Comparison of ENCODE assay signal across 12 cellular contexts in genomic region chr16:85381738-85382592, GRCh38.
DNase-seq lines count a peak whose midpoint lies in the region; ATAC-seq and TF ChIP-seq lines count a peak whose summit lies in the region.
"Had no signal": no experiment of that assay in that cellular context is flagged by ENCODE, and none has a peak within 500 bp of the region (broad histone marks: within the 10 kb centered on the region; RNA-seq: fewer than 3 reads in every experiment).

No MANE protein-coding gene starts in this region.

- H3K27me3 Mint-ChIP-seq in endodermal cell (ENCODE audit: insufficient read depth), result no peaks in the 10 kb centered on the region

- H3K9me3 Mint-ChIP-seq in endodermal cell, result no peaks in the 10 kb centered on the region
- H3K9me3 Mint-ChIP-seq in activated naive CD4-positive, alpha-beta T cell treated with anti-CD3 and anti-CD28 coated beads, Interleukin-2, amount 50 U/mL, for 72 hours, result peaks cover 3 to 4% of the 10 kb centered on the region in 2 donors

- H3K9me3 ChIP-seq in endodermal cell (ENCODE audit: control insufficient read depth, low read length) (no peaks in the 10 kb centered on the region), mesodermal cell (ENCODE audit: control insufficient read depth, low read length) (no peaks in the 10 kb centered on the region)

- H3K4me1 ChIP-seq in endodermal cell (ENCODE audit: control insufficient read depth, insufficient read depth, low read length), result peaks cover 9% of the 10 kb centered on the region
- peaks cover 41% of the 10 kb centered on the region for H3K4me1 ChIP-seq in mesodermal cell (ENCODE audit: control insufficient read depth, insufficient read depth, low read length, poor library complexity, severe bottlenecking)

- H3K4me3 ChIP-seq in endodermal cell (ENCODE audit: low read length), result no peak overlapping the region
- H3K4me3 ChIP-seq in mesodermal cell (ENCODE audit: extremely low read depth, insufficient read depth, low read length, poor library complexity, severe bottlenecking), result no peak overlapping the region
- H3K4me3 ChIP-seq: SK-N-MC had no signal

- no peak for ATAC-seq in HG03442 (IDR thresholded peaks at IDR 0.05; ENCODE audit: unreplicated experiment)
- no peak for ATAC-seq in activated naive CD4-positive, alpha-beta T cell treated with anti-CD3 and anti-CD28 coated beads, Interleukin-2, amount 50 U/mL, for 72 hours

- H3K27ac Mint-ChIP-seq in endodermal cell, result peak overlapping the region; percentile 66
- H3K27ac Mint-ChIP-seq in activated naive CD4-positive, alpha-beta T cell treated with anti-CD3 and anti-CD28 coated beads, Interleukin-2, amount 50 U/mL, for 72 hours, result no peak overlapping the region
- H3K27ac Mint-ChIP-seq: activated CD4-positive, alpha-beta T cell treated with anti-CD3 and anti-CD28 coated beads, Interleukin-2, amount 10 ng/mL, durations not matched to agents 24 days and 14 days had no signal

- H3K27ac ChIP-seq in endodermal cell (ENCODE audit: low read depth, low read length), result peak overlapping the region; percentile 70
- H3K27ac ChIP-seq in mesodermal cell (ENCODE audit: low read depth, low read length, severe bottlenecking), result peak overlapping the region; percentile 88
- H3K27ac ChIP-seq: C4-2B, SK-N-MC had no signal

- H3K9ac ChIP-seq in endodermal cell (ENCODE audit: extremely low read depth, low read length, poor library complexity, severe bottlenecking), result no peak overlapping the region

- 65 to 73% methylated on average over 16 to 26 of the region's 26 CpGs for WGBS in endodermal cell (ENCODE audit: insufficient coverage in 1 of 2, insufficient read length in 1 of 2), 2 experiments
- WGBS in mesodermal cell (ENCODE audit: insufficient coverage in 2 of 2), 2 experiments, result 37 to 42% methylated on average over 22 to 24 of the region's 26 CpGs

- H3K27me3 ChIP-seq in endodermal cell (ENCODE audit: control insufficient read depth, insufficient read depth, low read length, poor library complexity, severe bottlenecking), result no peaks in the 10 kb centered on the region

- no peak overlapping the region for H3K4me3 Mint-ChIP-seq in endodermal cell
- H3K4me3 Mint-ChIP-seq: activated CD4-positive, alpha-beta T cell treated with anti-CD3 and anti-CD28 coated beads, Interleukin-2, amount 10 ng/mL, durations not matched to agents 24 days and 14 days had no signal

- H3K36me3 Mint-ChIP-seq in endodermal cell (ENCODE audit: low read depth), result no peaks in the 10 kb centered on the region
- H3K36me3 Mint-ChIP-seq in activated naive CD4-positive, alpha-beta T cell treated with anti-CD3 and anti-CD28 coated beads, Interleukin-2, amount 50 U/mL, for 72 hours, result no peaks in the 10 kb centered on the region

- H3K36me3 ChIP-seq in endodermal cell (ENCODE audit: control insufficient read depth, insufficient read depth, low read length), result no peaks in the 10 kb centered on the region
- H3K36me3 ChIP-seq in mesodermal cell (ENCODE audit: control insufficient read depth, insufficient read depth, low read length), result no peaks in the 10 kb centered on the region

- no peak for TF ChIP-seq CTCF in endodermal cell (conservative IDR thresholded peaks at IDR 0.05)

- DNase-seq in GF-D8 (lab: John Stamatoyannopoulos, UW) (peak; percentile 73), OCI-M2 (lab: John Stamatoyannopoulos, UW; ENCODE audit: unreplicated experiment) (peak; percentile 60), endodermal cell (no peak), LoVo (ENCODE audit: low spot score) (no peak)
- no peak for DNase-seq in activated CD4-positive, alpha-beta T cell treated with anti-CD3 and anti-CD28 coated beads, Interleukin-2, amount 50 U/mL, for 48 hours
- no peak for DNase-seq in activated naive CD4-positive, alpha-beta T cell treated with anti-CD3 and anti-CD28 coated beads, Interleukin-2, amount 50 U/mL, for 72 hours (ENCODE audit: low spot score in 2 of 2)
- DNase-seq: activated CD4-positive, alpha-beta T cell treated with anti-CD3 and anti-CD28 coated beads, Interleukin-2, amount 10 ng/mL, durations not matched to agents 24 days and 14 days; NCI-H526 had no signal

- H3K4me1 Mint-ChIP-seq in endodermal cell, result peaks cover 15% of the 10 kb centered on the region
- H3K4me1 Mint-ChIP-seq: activated CD4-positive, alpha-beta T cell treated with anti-CD3 and anti-CD28 coated beads, Interleukin-2, amount 10 ng/mL, durations not matched to agents 24 days and 14 days had no signal

Comparison
In these comparisons a context has a peak if more than half of its experiments do, and no peak if none do; other contexts are left out.
1. DNase-seq: peak in GF-D8 (single experiment) and OCI-M2 (single experiment); none in endodermal cell (single experiment), LoVo (single experiment), activated CD4-positive, alpha-beta T cell treated with anti-CD3 and anti-CD28 coated beads, Interleukin-2, amount 50 U/mL, for 48 hours (0 of 2) and activated naive CD4-positive, alpha-beta T cell treated with anti-CD3 and anti-CD28 coated beads, Interleukin-2, amount 50 U/mL, for 72 hours (0 of 2).